ENCODE assay signal across 21 cellular contexts in the genomic region with DNA sequence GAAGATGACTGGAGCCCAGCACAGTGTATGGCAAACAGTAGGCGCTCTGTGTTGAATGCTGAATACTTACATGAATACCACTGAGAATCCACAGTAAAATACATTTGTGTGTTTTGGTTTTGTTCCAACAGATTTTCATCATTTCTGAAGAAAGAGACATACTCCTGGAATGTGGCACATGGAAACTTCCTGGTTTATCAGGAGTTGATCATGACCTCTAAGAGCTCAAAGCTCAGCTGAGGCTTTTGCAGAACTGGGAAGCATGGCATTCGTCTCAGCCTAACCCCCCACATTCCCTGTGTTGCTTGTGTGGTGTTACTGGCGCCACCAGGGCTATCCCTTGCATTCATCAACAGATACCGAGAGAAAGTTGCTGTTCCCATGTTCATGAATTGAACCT.
DNase-seq lines count a peak whose midpoint lies in the region; ATAC-seq and TF ChIP-seq lines count a peak whose summit lies in the region.
"Had no signal": no experiment of that assay in that cellular context is flagged by ENCODE, and none has a peak within 500 bp of the region (broad histone marks: within the 10 kb centered on the region; RNA-seq: fewer than 3 reads in every experiment).

No MANE protein-coding gene starts in this region.

- DNase-seq in AG08396 (ENCODE audit: low spot score) = peak; percentile 22
- DNase-seq in IMR-90 = peak; percentile 81
- DNase-seq in choroid plexus epithelial cell (ENCODE audit: low read depth) = peak; percentile 70
- peak; percentile 33 for DNase-seq in mesenchymal stem cell
- DNase-seq in NOMO-1 treated with DMSO at 0.1 percent for 48 hours (lab: John Stamatoyannopoulos, UW; ENCODE audit: unreplicated experiment) = no peak
- no peak for DNase-seq in activated naive CD4-positive, alpha-beta T cell treated with Interleukin-2 at 50 U/mL for 16 hours
- DNase-seq: activated CD4-positive, alpha-beta T cell treated with anti-CD3 and anti-CD28 coated beads for 48 hours; activated naive CD8-positive, alpha-beta T cell treated with anti-CD3 and anti-CD28 coated beads, Interleukin-2, amount 50 U/mL, for 24 hours; activated T-cell treated with anti-CD3 and anti-CD28 coated beads, Interleukin-2, amount 50 U/mL, for 1 hour; cortex of kidney; DMS153; esophagus squamous epithelium; NCI-H1930; NCI-H748 treated with DMSO at 0.1 percent for 48 hours; small intestine; stimulated activated naive CD8-positive, alpha-beta T cell treated with anti-CD3 and anti-CD28 coated beads, Interleukin-15, amount 100 ng/mL, for 72 hours had no signal

- H3K27ac ChIP-seq in IMR-90 (ENCODE audit: insufficient read depth, low read length) = peak overlapping the region; percentile 15; the same call in 1 of the 2 replicates
- H3K27ac ChIP-seq in mesenchymal stem cell (ENCODE audit: low read length, poor library complexity, severe bottlenecking) = peak overlapping the region; percentile 73
- no peak overlapping the region for H3K27ac ChIP-seq in gastroesophageal sphincter
- H3K27ac ChIP-seq: esophagus squamous epithelium, neutrophil had no signal

- no peak overlapping the region for H2BK12ac ChIP-seq in mesenchymal stem cell (ENCODE audit: low read length in 2 of 2)

- peak overlapping the region; percentile 73 for H2AK9ac ChIP-seq in IMR-90 (replicated peaks; ENCODE audit: low read depth, low read length, poor library complexity)

- H2BK20ac ChIP-seq in IMR-90 (ENCODE audit: low read depth, low read length) = peak overlapping the region; percentile 96

- H4K91ac ChIP-seq in IMR-90 (ENCODE audit: insufficient read depth, low read depth, low read length) (peak overlapping the region; percentile 92), mesenchymal stem cell (ENCODE audit: low read length) (no peak overlapping the region)

- H3K4ac ChIP-seq in IMR-90 (ENCODE audit: low read depth, low read length) = peak overlapping the region; percentile 95
- no peak overlapping the region for H3K4ac ChIP-seq in mesenchymal stem cell (ENCODE audit: low read depth in 1 of 2, low read length in 2 of 2)

- H3K79me1 ChIP-seq in IMR-90 (ENCODE audit: low read depth in 1 of 2, low read length in 2 of 2) (peaks cover 20 to 35% of the 10 kb centered on the region in 2 experiments), mesenchymal stem cell (replicated peaks; ENCODE audit: low read length, poor library complexity, severe bottlenecking) (peaks cover 10% of the 10 kb centered on the region)

- TF ChIP-seq RAD21 in IMR-90 (IDR thresholded peaks at IDR 0.05; ENCODE audit: low read length) = no peak

- peak overlapping the region; percentile 5 for H2AFZ ChIP-seq in IMR-90 (replicated peaks; ENCODE audit: low read length, poor library complexity)
- no peak overlapping the region for H2AFZ ChIP-seq in mesenchymal stem cell (ENCODE audit: low read depth, low read length)

- peak overlapping the region; percentile 79 for H2BK5ac ChIP-seq in IMR-90 (ENCODE audit: low read depth, low read length, poor library complexity, severe bottlenecking)
- H2BK5ac ChIP-seq in mesenchymal stem cell (ENCODE audit: low read depth, low read length, poor library complexity, severe bottlenecking) = no peak overlapping the region

- CTCF ChIA-PET in IMR-90 (lab: Yijun Ruan, JAX) = interaction anchor here (0.6 kb wide), 1 partner anchor 1194 kb away, joined by 3 read pairs; no protein-coding TSS in a partner anchor

- H3K23ac ChIP-seq in IMR-90 (ENCODE audit: low read depth, low read length) (peak overlapping the region; percentile 69), mesenchymal stem cell (ENCODE audit: low read length in 2 of 2) (no peak overlapping the region)

- H3K4me2 ChIP-seq in IMR-90 (ENCODE audit: low read depth, low read length) (no peak overlapping the region), mesenchymal stem cell (ENCODE audit: low read length, poor library complexity, severe bottlenecking) (no peak overlapping the region)

- H2BK15ac ChIP-seq in IMR-90 (ENCODE audit: low read depth, low read length) (peak overlapping the region; percentile 71; the same call in 2 of the 3 replicates), mesenchymal stem cell (ENCODE audit: low read depth, poor library complexity, severe bottlenecking) (no peak overlapping the region)

- POLR2A ChIA-PET in IMR-90 (lab: Charles Lee; ENCODE audit: unreplicated experiment) = no interaction called here

- H4K8ac ChIP-seq in IMR-90 (ENCODE audit: low read depth in 2 of 2, low read length in 2 of 2) (peak overlapping the region; percentile 74 to 80; a peak in 3 of 4 replicates), mesenchymal stem cell (ENCODE audit: low read length) (no peak overlapping the region)

- peak overlapping the region; percentile 88 for H3K18ac ChIP-seq in IMR-90 (ENCODE audit: low read depth, low read length)
- no peak overlapping the region for H3K18ac ChIP-seq in mesenchymal stem cell (ENCODE audit: low read depth in 1 of 2, low read length in 2 of 2)

- WGBS in IMR-90 (ENCODE audit: extremely low coverage in 2 of 2, insufficient read length in 1 of 2), 2 experiments = no CpG with 5 or more reads among the region's 4 CpGs
- 71% methylated on average over 3 of the region's 4 CpGs for WGBS in mesenchymal stem cell
- 90 to 93% methylated on average over 2 of the region's 4 CpGs for WGBS in gastroesophageal sphincter (ENCODE audit: low coverage in 1 of 2), 2 donors

- ATAC-seq in IMR-90 (ENCODE audit: low read depth) (peak; percentile 83), gastroesophageal sphincter (no peak), HG03571 (IDR thresholded peaks at IDR 0.05; ENCODE audit: unreplicated experiment) (no peak)
- ATAC-seq: activated naive CD8-positive, alpha-beta T cell treated with anti-CD3 and anti-CD28 coated beads, Interleukin-2, amount 50 U/mL, for 24 hours; HCT116; Right ventricle myocardium inferior; stimulated activated naive CD8-positive, alpha-beta T cell treated with anti-CD3 and anti-CD28 coated beads, Interleukin-15, amount 100 ng/mL, for 72 hours had no signal

- H3K4me1 ChIP-seq in IMR-90 (ENCODE audit: control insufficient read depth, insufficient read depth, low read length) (peaks cover 15% of the 10 kb centered on the region), mesenchymal stem cell (ENCODE audit: control insufficient read depth, insufficient read depth, low read depth, low read length) (peaks cover 19% of the 10 kb centered on the region), gastroesophageal sphincter (no peaks in the 10 kb centered on the region)
- H3K4me1 ChIP-seq: esophagus squamous epithelium had no signal

- BruUV-seq in IMR-90 (replicated peaks; lab: Mats Ljungman, UMichigan) = no TSS peak

- H2AK5ac ChIP-seq in IMR-90 (ENCODE audit: low read depth, low read length) (peak overlapping the region; percentile 93), mesenchymal stem cell (ENCODE audit: low read length, severe bottlenecking) (no peak overlapping the region)

- no peaks in the 10 kb centered on the region for H4K20me1 ChIP-seq in IMR-90 (ENCODE audit: insufficient read depth, low read length)

- H3K56ac ChIP-seq in IMR-90 (ENCODE audit: extremely low read depth, insufficient read depth, low read length) = peak overlapping the region; percentile 22; the same call in 1 of the 2 replicates

- in situ Hi-C loops in IMR-90 (cut with MboI; ENCODE audit: low sequenced_read_pairs) = no loop called here

- H3K14ac ChIP-seq in IMR-90 (replicated peaks; ENCODE audit: low read depth, low read length) (peak overlapping the region; percentile 88), mesenchymal stem cell (ENCODE audit: low read length in 2 of 2) (no peak overlapping the region)

- peak overlapping the region; percentile 97 for H2BK120ac ChIP-seq in IMR-90 (ENCODE audit: low read depth, low read length)
- no peak overlapping the region for H2BK120ac ChIP-seq in mesenchymal stem cell (ENCODE audit: low read depth, low read length)

- H3K27me3 ChIP-seq in IMR-90 (ENCODE audit: control insufficient read depth, insufficient read depth, low read length) (no peaks in the 10 kb centered on the region), mesenchymal stem cell (ENCODE audit: control insufficient read depth in 1 of 2, insufficient read depth in 1 of 2, low read length in 2 of 2) (peaks cover 0 to 22% of the 10 kb centered on the region in 2 experiments), gastroesophageal sphincter (no peaks in the 10 kb centered on the region)
- H3K27me3 ChIP-seq: neutrophil had no signal

- TF ChIP-seq POLR2A in IMR-90 (IDR thresholded peaks at IDR 0.05; ENCODE audit: low read depth, low read length) (no peak), gastroesophageal sphincter (IDR thresholded peaks at IDR 0.05) (no peak)

- H3K9ac ChIP-seq in IMR-90 (ENCODE audit: low read depth, low read length) (no peak overlapping the region), mesenchymal stem cell (ENCODE audit: low read length) (no peak overlapping the region)

- no peak for TF ChIP-seq EP300 in gastroesophageal sphincter (IDR thresholded peaks at IDR 0.05)

- intact Hi-C loops in IMR-90 (cut with micrococcal nuclease) = no loop called here

- H3K9me3 ChIP-seq in IMR-90 (ENCODE audit: control insufficient read depth, insufficient read depth, low read length) (no peaks in the 10 kb centered on the region; the same call in 1 of the 2 replicates), mesenchymal stem cell (ENCODE audit: control insufficient read depth, low read length) (peaks cover 2% of the 10 kb centered on the region), gastroesophageal sphincter (no peaks in the 10 kb centered on the region)
- H3K9me3 ChIP-seq: esophagus squamous epithelium, neutrophil had no signal

- H3K36me3 ChIP-seq in IMR-90 (ENCODE audit: control insufficient read depth, insufficient read depth, low read length) (no peaks in the 10 kb centered on the region), mesenchymal stem cell (ENCODE audit: control insufficient read depth in 1 of 2, insufficient read depth in 2 of 2, low read depth in 1 of 2, low read length in 2 of 2) (no peaks in the 10 kb centered on the region), gastroesophageal sphincter (no peaks in the 10 kb centered on the region)
- H3K36me3 ChIP-seq: esophagus squamous epithelium, neutrophil had no signal

- H3K9me1 ChIP-seq in IMR-90 (ENCODE audit: insufficient read depth, low read length) = peaks cover 19% of the 10 kb centered on the region

- no peak overlapping the region for H3K4me3 ChIP-seq in IMR-90 (ENCODE audit: insufficient read depth, low read depth, low read length)
- H3K4me3 ChIP-seq in choroid plexus epithelial cell (ENCODE audit: low read depth, low read length) = no peak overlapping the region
- H3K4me3 ChIP-seq in mesenchymal stem cell (ENCODE audit: insufficient read depth in 1 of 2, low read depth in 1 of 2, low read length in 2 of 2) = no peak overlapping the region
- H3K4me3 ChIP-seq in gastroesophageal sphincter = no peak overlapping the region
- H3K4me3 ChIP-seq: esophagus squamous epithelium had no signal

- dilution Hi-C loops in IMR-90 (cut with HindIII; ENCODE audit: low sequenced_read_pairs, unreplicated experiment) = no loop called here

- TF ChIP-seq CTCF in IMR-90 (conservative IDR thresholded peaks at IDR 0.05; ENCODE audit: low read depth, low read length) = no peak
- TF ChIP-seq CTCF in choroid plexus epithelial cell (conservative IDR thresholded peaks at IDR 0.05; ENCODE audit: low read depth, low read length) = no peak
- TF ChIP-seq CTCF in gastroesophageal sphincter (IDR thresholded peaks at IDR 0.05) = no peak

- peak overlapping the region; percentile 98; the same call in 1 of the 2 replicates for H4K5ac ChIP-seq in IMR-90 (ENCODE audit: low read depth, low read length)

Comparison
In these comparisons a context has a peak if more than half of its experiments do, and no peak if none do; other contexts are left out.
1. DNase-seq: peak in AG08396 (single experiment), IMR-90 (single experiment), choroid plexus epithelial cell (single experiment) and mesenchymal stem cell (single experiment); none in NOMO-1 treated with DMSO at 0.1 percent for 48 hours (single experiment) and activated naive CD4-positive, alpha-beta T cell treated with Interleukin-2 at 50 U/mL for 16 hours (single experiment).
2. H3K27ac ChIP-seq: peak in IMR-90 (single experiment) and mesenchymal stem cell (single experiment); none in gastroesophageal sphincter (0 of 4).